Comparison of ENCODE assay signal across 8 cellular contexts in genomic region chr19:45076029-45076850, GRCh38. TPM values are rescaled to one million over a fixed set of nuclear protein-coding genes. Genes with fewer than 3 reads are reported as not detected.
DNase-seq lines count a peak whose midpoint lies in the region; ATAC-seq, FAIRE-seq and TF ChIP-seq lines count a peak whose summit lies in the region.

Gene ZNF296 (minus strand): TSS chr19:45076478. CDS start chr19:45076373, 105 bp downstream.

- no peaks in the 10 kb centered on the region for H3K27me3 ChIP-seq in dorsolateral prefrontal cortex
- H3K27me3 ChIP-seq in lung (ENCODE audit: control insufficient read depth, insufficient read depth) = no peaks in the 10 kb centered on the region

- H3K9me3 ChIP-seq in lung (ENCODE audit: control insufficient read depth in 2 of 2, insufficient read depth in 1 of 2, low read length in 1 of 2) = no peaks in the 10 kb centered on the region

- TF ChIP-seq POLR2A in GM12892 (IDR thresholded peaks at IDR 0.05; ENCODE audit: low read depth, low read length) (peak; percentile 82), H54 (IDR thresholded peaks at IDR 0.05; ENCODE audit: low read depth, low read length) (no peak)

- H3K4me1 ChIP-seq in lung (ENCODE audit: control insufficient read depth in 2 of 2, insufficient read depth in 2 of 2, low read length in 2 of 2) = peaks cover 7 to 13% of the 10 kb centered on the region in 2 donors

- H3K27ac ChIP-seq in dorsolateral prefrontal cortex (peak within 1 kb of the TSS in 14 of 59 donors; percentile 9 to 73 (median 31)), lung (ENCODE audit: low read depth in 1 of 2, low read length in 1 of 2) (peak within 1 kb of the TSS in 1 of 2 donors; percentile 78)

- H3K36me3 ChIP-seq in lung (ENCODE audit: control insufficient read depth in 2 of 2, insufficient read depth in 2 of 2, low read length in 2 of 2) = peaks cover 0 to 8% of the 10 kb centered on the region in 2 donors

- no peak for TF ChIP-seq CTCF in dorsolateral prefrontal cortex (IDR thresholded peaks at IDR 0.05 in 54 of 56, conservative IDR thresholded peaks at IDR 0.05 in 2 of 56; ENCODE audit: low read depth in 1 of 56, partially characterized antibody in 56 of 56)
- no peak for TF ChIP-seq CTCF in lung (IDR thresholded peaks at IDR 0.05; ENCODE audit: control extremely low read depth, extremely low read depth)

- FAIRE-seq in GM12892 (lab: Jason Lieb, UNC) = peak; percentile 95
- FAIRE-seq in H54 (lab: Jason Lieb, UNC) = no peak

- WGBS in lung, 2 donors = 2% methylated on average over 79 to 81 of the region's 81 CpGs

- intact Hi-C loops in dorsolateral prefrontal cortex (cut with DNase I) = no loop called here

- ATAC-seq in HG02678 (IDR thresholded peaks at IDR 0.05; ENCODE audit: unreplicated experiment) (peak; percentile 43), lung (ENCODE audit: insufficient read depth, low FRiP score) (peak; percentile 72)

- H3K4me3 ChIP-seq in dorsolateral prefrontal cortex (peak within 1 kb of the TSS; percentile 34 to 73 (median 54)), lung (peak within 1 kb of the TSS; percentile 59)

- peak; percentile 86 for DNase-seq in GM12892 (ENCODE audit: insufficient read length)
- peak; percentile 92 for DNase-seq in NCI-H2196 (lab: John Stamatoyannopoulos, UW; ENCODE audit: unreplicated experiment)
- DNase-seq in activated CD4-positive, alpha-beta T cell treated with anti-CD3 and anti-CD28 coated beads for 48 hours = peak; percentile 90
- DNase-seq in dorsolateral prefrontal cortex = peak in 2 of 10 donors; percentile 57 to 82
- peak; percentile 83 for DNase-seq in lung (ENCODE audit: low spot score)
- peak; percentile 57 for DNase-seq in stimulated activated CD8-positive, alpha-beta memory T cell treated with anti-CD3 and anti-CD28 coated beads, Interleukin-15, amount 100 ng/mL, for 24 hours (ENCODE audit: low read depth)
- DNase-seq in H54 (ENCODE audit: insufficient read length, low spot score) = no peak

RNA-seq across cellular contexts. Expression of gene ZNF296, which starts in this region (rescaled TPM):
- 0.68 TPM for polyA plus RNA-seq in GM12892 (2012; ENCODE audit: missing spikeins)
- total RNA-seq in dorsolateral prefrontal cortex = 1 to 10 TPM in 79 of 120 experiments, under 1 TPM in 41; 0.36 to 3.5 (median 1.3) TPM
- total RNA-seq in lung = 1 to 10 TPM in 1 of 2 donors, under 1 TPM in 1; 0.43 to 3.8 TPM
- polyA plus RNA-seq in lung = 1 to 10 TPM; 1.9 to 3.9 TPM
